ENCODE assay signal across 18 cellular contexts in genomic region chr10:45058992-45059561, GRCh38. TPM values are rescaled to one million over a fixed set of nuclear protein-coding genes. Genes with fewer than 3 reads are reported as not detected.
DNase-seq lines count a peak whose midpoint lies in the region; ATAC-seq, FAIRE-seq and TF ChIP-seq lines count a peak whose summit lies in the region.
"Had no signal": no experiment of that assay in that cellular context is flagged by ENCODE, and none has a peak within 500 bp of the region (broad histone marks: within the 10 kb centered on the region; RNA-seq: fewer than 3 reads in every experiment).

No MANE protein-coding gene starts in this region.

- BruUV-seq in Calu3 (replicated peaks; lab: Mats Ljungman, UMichigan): no TSS peak

- FAIRE-seq in bronchial epithelial cell (lab: Jason Lieb, UNC): peak; percentile 28
- peak; percentile 26 for FAIRE-seq in keratinocyte (lab: Jason Lieb, UNC)
- FAIRE-seq: GM12878 had no signal

- H3K27me3 Mint-ChIP-seq in GM23338 (ENCODE audit: insufficient read depth, low read depth, poor library complexity): no peaks in the 10 kb centered on the region
- peaks cover 21% of the 10 kb centered on the region for H3K27me3 Mint-ChIP-seq in Calu3 (ENCODE audit: unreplicated experiment)

- H3K36me3 Mint-ChIP-seq in GM23338 (ENCODE audit: low read depth) (no peaks in the 10 kb centered on the region), Calu3 (ENCODE audit: insufficient read depth, unreplicated experiment) (no peaks in the 10 kb centered on the region)

- peaks cover 14 to 33% (median 24%) of the 10 kb centered on the region in 10 experiments for H3K4me1 ChIP-seq in BLaER1 treated with 17β-estradiol and CSF1 and Interleukin-3, amounts not matched to agents 10 nM and 100 nM
- H3K4me1 ChIP-seq in GM23338 (ENCODE audit: insufficient read depth) (no peaks in the 10 kb centered on the region; the same call in 1 of the 2 replicates), keratinocyte (ENCODE audit: control insufficient read depth, extremely low read depth, insufficient read depth, low read length) (peaks cover 28% of the 10 kb centered on the region)

- CTCF ChIA-PET in Calu3 (lab: Charles Lee): no interaction called here

- H3K9me3 Mint-ChIP-seq in GM23338 (no peaks in the 10 kb centered on the region), Calu3 (ENCODE audit: low read depth, unreplicated experiment) (no peaks in the 10 kb centered on the region)
- H3K9me3 Mint-ChIP-seq: HFFc6 had no signal

- no peak for TF ChIP-seq CTCF in GM23338 (conservative IDR thresholded peaks at IDR 0.05; ENCODE audit: low read depth in 2 of 2)
- no peak for TF ChIP-seq CTCF in bronchial epithelial cell (IDR thresholded peaks at IDR 0.05; ENCODE audit: insufficient read depth, low read length, severe bottlenecking)
- no peak for TF ChIP-seq CTCF in keratinocyte (optimal IDR thresholded peaks at IDR 0.05 in 1 of 3, IDR thresholded peaks at IDR 0.05 in 1 of 3, conservative IDR thresholded peaks at IDR 0.05 in 1 of 3; ENCODE audit: extremely low read depth in 1 of 3, insufficient read depth in 2 of 3, low read length in 3 of 3)
- TF ChIP-seq CTCF in Calu3 (IDR thresholded peaks at IDR 0.05; ENCODE audit: unreplicated experiment): no peak

- H3K4me1 Mint-ChIP-seq in GM23338 (peaks cover 10% of the 10 kb centered on the region), Calu3 (ENCODE audit: low read depth, unreplicated experiment) (no peaks in the 10 kb centered on the region)

- ATAC-seq in GM23338 (no peak), HG03280 (IDR thresholded peaks at IDR 0.05; ENCODE audit: unreplicated experiment) (no peak)
- ATAC-seq: GM12878 had no signal

- no peaks in the 10 kb centered on the region for H3K9me2 ChIP-seq in GM23338 (ENCODE audit: insufficient read depth)

- peak overlapping the region in 6 of 11 experiments; percentile 2 to 66 (median 42); a peak in 7 of 22 replicates for H3K27ac ChIP-seq in BLaER1 treated with 17β-estradiol and CSF1 and Interleukin-3, amounts not matched to agents 10 nM and 100 nM
- H3K27ac ChIP-seq in GM23338 (ENCODE audit: low read depth) (no peak overlapping the region), keratinocyte (ENCODE audit: control insufficient read depth, insufficient read depth, low read length) (peak overlapping the region; percentile 45)
- H3K27ac ChIP-seq: BLaER1, HL-60 had no signal

- H3K79me2 ChIP-seq in GM23338 (replicated peaks; ENCODE audit: insufficient read depth) (no peaks in the 10 kb centered on the region), keratinocyte (ENCODE audit: control insufficient read depth, insufficient read depth, low read length) (no peaks in the 10 kb centered on the region)

- H2AFZ ChIP-seq in GM23338: peak overlapping the region; percentile 84
- H2AFZ ChIP-seq in keratinocyte (ENCODE audit: control insufficient read depth, low read length): peak overlapping the region; percentile 64

- H3K4me3 Mint-ChIP-seq in GM23338 (no peak overlapping the region), Calu3 (ENCODE audit: low read depth, unreplicated experiment) (no peak overlapping the region)
- H3K4me3 Mint-ChIP-seq: HFFc6 had no signal

- dilution Hi-C loops in keratinocyte (cut with MboI; ENCODE audit: extremely low pct_ligation_motif_present, low sequenced_read_pairs): no loop called here

- no peaks in the 10 kb centered on the region for H4K20me1 ChIP-seq in BLaER1 treated with 17β-estradiol and CSF1 and Interleukin-3, amounts not matched to agents 10 nM and 100 nM
- H4K20me1 ChIP-seq in GM23338 (replicated peaks; ENCODE audit: insufficient read depth) (no peaks in the 10 kb centered on the region), keratinocyte (ENCODE audit: control insufficient read depth, extremely low read depth, insufficient read depth, low read length) (no peaks in the 10 kb centered on the region)
- H4K20me1 ChIP-seq: BLaER1 had no signal

- H3K4me3 ChIP-seq in BLaER1 treated with 17β-estradiol and CSF1 and Interleukin-3, amounts not matched to agents 10 nM and 100 nM: no peak overlapping the region
- H3K4me3 ChIP-seq in GM23338 (no peak overlapping the region), bronchial epithelial cell (ENCODE audit: low read depth, low read length) (no peak overlapping the region), keratinocyte (ENCODE audit: control insufficient read depth in 2 of 3, extremely low read depth in 1 of 3, insufficient read depth in 2 of 3, low read depth in 1 of 3, low read length in 3 of 3) (no peak overlapping the region)
- H3K4me3 ChIP-seq: BLaER1, GM12878 had no signal

- peak overlapping the region in 9 of 11 experiments; percentile 34 to 68 (median 52); a peak in 16 of 22 replicates for H3K4me2 ChIP-seq in BLaER1 treated with 17β-estradiol and CSF1 and Interleukin-3, amounts not matched to agents 10 nM and 100 nM
- H3K4me2 ChIP-seq in GM23338 (no peak overlapping the region), keratinocyte (ENCODE audit: control insufficient read depth, extremely low read depth, insufficient read depth, low read depth, low read length) (no peak overlapping the region)
- H3K4me2 ChIP-seq: BLaER1 had no signal

- intact Hi-C loops in Calu3 (cut with micrococcal nuclease; ENCODE audit: unreplicated experiment): no loop called here

- DNase-seq in GM23338 (ENCODE audit: low spot score): no peak
- peak; percentile 37 for DNase-seq in bronchial epithelial cell (ENCODE audit: low read depth)
- DNase-seq in keratinocyte (ENCODE audit: low read depth, low spot score): peak; percentile 5
- DNase-seq in Calu3: no peak
- no peak for DNase-seq in stimulated activated naive CD4-positive, alpha-beta T cell (lab: John Stamatoyannopoulos, UW)
- DNase-seq: GOT3, HFFc6, NCI-H1417 treated with DMSO at 0.1 percent for 48 hours, NCI-H2029 treated with DMSO at 0.1 percent for 48 hours, NCI-H510A treated with DMSO at 0.1 percent for 48 hours, OCI-M1, RPMI8226, SW 1271 had no signal

- H3K9me1 ChIP-seq in keratinocyte (ENCODE audit: control insufficient read depth, extremely low read depth, insufficient read depth, low read length): no peaks in the 10 kb centered on the region

- no peak overlapping the region for H3K9ac ChIP-seq in BLaER1 treated with 17β-estradiol and CSF1 and Interleukin-3, amounts not matched to agents 10 nM and 100 nM
- no peak overlapping the region for H3K9ac ChIP-seq in keratinocyte (ENCODE audit: control insufficient read depth, extremely low read depth, insufficient read depth, low read length)
- H3K9ac ChIP-seq: BLaER1 had no signal

- no peak overlapping the region for H3K27ac Mint-ChIP-seq in GM23338
- H3K27ac Mint-ChIP-seq in Calu3 (ENCODE audit: unreplicated experiment): no peak overlapping the region
- H3K27ac Mint-ChIP-seq: HFFc6 had no signal

- H3K27me3 ChIP-seq in BLaER1 treated with 17β-estradiol and CSF1 and Interleukin-3, amounts not matched to agents 10 nM and 100 nM: no peaks in the 10 kb centered on the region
- H3K27me3 ChIP-seq in GM23338 (ENCODE audit: insufficient read depth) (no peaks in the 10 kb centered on the region), bronchial epithelial cell (ENCODE audit: control insufficient read depth, insufficient read depth, low read length) (no peaks in the 10 kb centered on the region), keratinocyte (ENCODE audit: control insufficient read depth, extremely low read depth, insufficient read depth, low read length) (no peaks in the 10 kb centered on the region)
- H3K27me3 ChIP-seq: BLaER1 had no signal

- no peaks in the 10 kb centered on the region for H3F3A ChIP-seq in GM23338 (replicated peaks; ENCODE audit: low read depth)

- H3K9me3 ChIP-seq in BLaER1 treated with 17β-estradiol and CSF1 and Interleukin-3, amounts not matched to agents 10 nM and 100 nM (replicated peaks in 1 of 11): peaks cover 0 to 9% (median 0%) of the 10 kb centered on the region in 11 experiments; a peak in 2 of 22 replicates
- H3K9me3 ChIP-seq in keratinocyte (ENCODE audit: control insufficient read depth, low read depth, low read length): no peaks in the 10 kb centered on the region
- H3K9me3 ChIP-seq: BLaER1 had no signal

- H3K36me3 ChIP-seq in BLaER1 treated with 17β-estradiol and CSF1 and Interleukin-3, amounts not matched to agents 10 nM and 100 nM: no peaks in the 10 kb centered on the region
- H3K36me3 ChIP-seq in GM23338 (ENCODE audit: insufficient read depth) (no peaks in the 10 kb centered on the region), bronchial epithelial cell (ENCODE audit: control insufficient read depth, insufficient read depth, low read length) (no peaks in the 10 kb centered on the region), keratinocyte (ENCODE audit: control insufficient read depth in 2 of 2, extremely low read depth in 1 of 2, insufficient read depth in 2 of 2, low read length in 2 of 2) (no peaks in the 10 kb centered on the region)
- H3K36me3 ChIP-seq: BLaER1 had no signal

RNA-seq across cellular contexts. Expression of gene ZNF22, which starts 58.4 kb away (rescaled TPM):
- total RNA-seq in GM23338 (2014; rRNA removed; shearing (Covaris generic)): 38.7 and 40.5 TPM in 2 replicates
- polyA plus RNA-seq in GM23338 (2016; fragmentation: Nextera tagmentation; extraction: Ambion mirVana) (72.8 and 81.8 TPM in 2 replicates), keratinocyte (4.0 to 9.4 TPM (median 6.8 TPM) in 3 replicates)
- total RNA-seq in bronchial epithelial cell (4.6 and 9.2 TPM in 2 replicates), Calu3 (2022) (10.8 and 11.9 TPM in 2 replicates)
- polyA plus RNA-seq in keratinocyte (2011; ENCODE audit: low read depth): 2.3 TPM
- 3.5 and 6.2 TPM in 2 replicates for polyA plus RNA-seq in keratinocyte (2011; cell fraction: cytosol; rRNA removed)
- polyA plus RNA-seq in keratinocyte (2011; cell fraction: nucleus; rRNA removed): 3.4 and 4.3 TPM in 2 replicates
- 2.6 and 9.3 TPM in 2 replicates for polyA plus RNA-seq in keratinocyte (2012; ENCODE audit: low replicate concordance)
- polyA minus RNA-seq in keratinocyte: 0.23 to 2.7 TPM (median 1.4 TPM) in 3 replicates
- 1.9 TPM for polyA minus RNA-seq in keratinocyte (2011; cell fraction: cytosol; rRNA and poly(A)+ RNA removed)
- polyA minus RNA-seq in keratinocyte (2011; cell fraction: nucleus; rRNA and poly(A)+ RNA removed): 1.2 and 2.1 TPM in 2 replicates

Comparison
In these comparisons a context has a peak if more than half of its experiments do, and no peak if none do; other contexts are left out.
1. H3K4me2 ChIP-seq: peak in BLaER1 treated with 17β-estradiol and CSF1 and Interleukin-3, amounts not matched to agents 10 nM and 100 nM (9 of 11); none in GM23338 (single experiment) and keratinocyte (single experiment).
2. DNase-seq: peak in bronchial epithelial cell (single experiment) and keratinocyte (single experiment); none in GM23338 (single experiment), Calu3 (single experiment) and stimulated activated naive CD4-positive, alpha-beta T cell (0 of 6).